ENCODE assay signal across 21 cellular contexts in the genomic region with DNA sequence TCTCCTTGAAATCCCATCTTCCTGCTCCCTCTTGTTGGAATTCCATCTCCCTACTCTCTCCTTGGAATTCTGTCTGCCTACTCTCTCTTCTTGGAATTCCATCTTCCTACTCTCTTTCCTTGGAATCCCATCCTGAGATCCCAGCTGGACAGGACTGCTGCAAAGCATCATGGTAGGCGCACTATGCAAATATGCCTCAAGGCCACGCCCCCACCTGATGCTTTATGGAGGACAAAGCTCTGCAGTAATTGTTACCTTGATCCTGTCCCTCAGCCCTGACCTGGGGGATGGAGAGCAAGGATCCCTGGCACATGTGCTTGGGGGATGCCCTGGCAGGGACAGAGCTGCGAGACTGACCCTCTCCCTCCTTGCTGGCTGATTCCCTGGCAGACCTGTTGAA.
"Had no signal": no experiment of that assay in that cellular context is flagged by ENCODE, and none has a peak within 500 bp of the region (broad histone marks: within the 10 kb centered on the region; RNA-seq: fewer than 3 reads in every experiment).

No MANE protein-coding gene starts in this region.

- H3K9me3 ChIP-seq: colonic mucosa, mucosa of descending colon, pancreas, upper lobe of right lung, vagina had no signal

- H3K4me3 Mint-ChIP-seq: naive thymus-derived CD8-positive, alpha-beta T cell; neural crest cell had no signal

- H2AFZ ChIP-seq: hepatocyte had no signal

- DNase-seq: colonic mucosa; dermis blood vessel endothelial cell; erythroblast; foreskin keratinocyte; mammary epithelial cell; mucosa of descending colon; naive thymus-derived CD8-positive, alpha-beta T cell; occipital lobe; pancreas; right cardiac atrium; stimulated activated CD4-positive, alpha-beta T cell treated with anti-CD3 and anti-CD28 coated beads, Interleukin-12 subunit alpha, Interleukin-12 subunit beta, amount 100 ng/mL, for 4 hours; stimulated activated naive CD8-positive, alpha-beta T cell treated with anti-CD3 and anti-CD28 coated beads, Interleukin-15, Interleukin-2, amounts not matched to agents 100 U/mL and 50 U/mL, for 24 hours; upper lobe of right lung had no signal

- H3K4me2 ChIP-seq: hepatocyte had no signal

- ATAC-seq: foreskin keratinocyte; left lobe of liver; mucosa of descending colon; naive thymus-derived CD8-positive, alpha-beta T cell; pancreas; stimulated activated naive CD8-positive, alpha-beta T cell treated with anti-CD3 and anti-CD28 coated beads, Interleukin-15, Interleukin-2, amounts not matched to agents 100 U/mL and 50 U/mL, for 24 hours; upper lobe of right lung had no signal

- H3K36me3 ChIP-seq: colonic mucosa, pancreas, tibial nerve, upper lobe of right lung, vagina had no signal

- H3K9me3 Mint-ChIP-seq: neural crest cell had no signal

- FAIRE-seq: endothelial cell of umbilical vein, pancreas, small intestine had no signal

- H3K4me3 ChIP-seq: colonic mucosa, hepatocyte, mucosa of descending colon, pancreas, tibial nerve, upper lobe of right lung, vagina had no signal

- H3K27ac ChIP-seq: colonic mucosa, foreskin keratinocyte, hepatocyte, pancreas, tibial nerve, upper lobe of right lung, vagina had no signal

- H3K27ac Mint-ChIP-seq: naive thymus-derived CD8-positive, alpha-beta T cell; progenitor cell of endocrine pancreas had no signal

- H3K79me2 ChIP-seq: hepatocyte had no signal

- H3K4me1 Mint-ChIP-seq: naive thymus-derived CD8-positive, alpha-beta T cell; neural crest cell had no signal

- H3K4me1 ChIP-seq: colonic mucosa, foreskin keratinocyte, pancreas, tibial nerve, upper lobe of right lung, vagina had no signal

- H3K27me3 ChIP-seq: colonic mucosa, foreskin keratinocyte, pancreas, tibial nerve, vagina had no signal
